Comparison of ENCODE assay signal across 19 cellular contexts in the genomic region with DNA sequence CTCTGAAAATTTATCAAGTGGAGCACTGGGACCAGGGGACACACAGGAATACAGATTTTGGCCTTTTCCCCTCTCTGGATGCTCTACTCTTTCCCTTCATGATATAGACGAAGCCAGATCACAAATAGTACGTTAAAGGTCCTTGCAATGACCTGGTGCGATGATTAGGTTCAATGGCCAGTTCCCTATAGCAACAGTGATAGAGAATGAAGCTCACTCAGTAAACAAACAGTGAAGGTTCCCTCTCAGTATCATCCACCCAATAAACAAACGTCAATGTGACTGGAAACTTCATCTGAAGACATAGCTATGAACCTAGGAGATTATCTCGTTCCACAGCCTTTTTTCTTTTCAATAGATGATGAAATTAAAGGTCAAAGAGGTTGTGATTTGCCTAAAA.
"Had no signal": no experiment of that assay in that cellular context is flagged by ENCODE, and none has a peak within 500 bp of the region (broad histone marks: within the 10 kb centered on the region; RNA-seq: fewer than 3 reads in every experiment).

No MANE protein-coding gene starts in this region.

- H3K4me3 Mint-ChIP-seq: activated CD4-positive, alpha-beta memory T cell treated with anti-CD3 and anti-CD28 coated beads for 36 hours; activated T-cell treated with anti-CD3 and anti-CD28 coated beads, Interleukin-2, amount 50 U/mL, for 72 hours; brain; natural killer cell treated with Interleukin-12 subunit alpha and Interleukin-12 subunit beta and Interleukin-15 and Interleukin-18, amount 100 ng/mL, for 72 hours; T-helper 17 cell had no signal

- H3K4me3 ChIP-seq: left ventricle myocardium inferior, upper lobe of left lung had no signal

- H3K9ac ChIP-seq: parathyroid adenoma had no signal

- H3K4me1 ChIP-seq: foreskin keratinocyte, left ventricle myocardium inferior, parathyroid adenoma, upper lobe of left lung had no signal

- H3K36me3 ChIP-seq: left ventricle myocardium inferior, upper lobe of left lung had no signal

- H3K27ac ChIP-seq: foreskin keratinocyte, left ventricle myocardium inferior, parathyroid adenoma, upper lobe of left lung had no signal

- H3K27me3 ChIP-seq: foreskin keratinocyte, upper lobe of left lung had no signal

- H3K36me3 Mint-ChIP-seq: activated CD4-positive, alpha-beta memory T cell treated with anti-CD3 and anti-CD28 coated beads for 36 hours had no signal

- H3K79me2 ChIP-seq: parathyroid adenoma had no signal

- H3K27me3 Mint-ChIP-seq: activated CD4-positive, alpha-beta memory T cell treated with anti-CD3 and anti-CD28 coated beads for 36 hours; brain; T-helper 17 cell had no signal

- DNase-seq: activated CD4-positive, alpha-beta memory T cell treated with anti-CD3 and anti-CD28 coated beads for 36 hours; activated CD4-positive, alpha-beta T cell treated with anti-CD3 and anti-CD28 coated beads for 48 hours; activated CD4-positive, CD25-positive, alpha-beta regulatory T cell; activated gamma-delta T cell; activated T-cell treated with anti-CD3 and anti-CD28 coated beads, Interleukin-2, amount 50 U/mL, for 72 hours; aorta; effector CD4-positive, alpha-beta T cell; foreskin keratinocyte; left ventricle myocardium inferior; midbrain; right cardiac atrium; stimulated activated CD4-positive, alpha-beta T cell treated with anti-CD3 and anti-CD28 coated beads, Interleukin-4, amount 100 ng/mL, for 24 hours; stimulated activated naive CD8-positive, alpha-beta T cell treated with anti-CD3 and anti-CD28 coated beads, Interleukin-15, Interleukin-2, amounts not matched to agents 100 U/mL and 50 U/mL, for 24 hours; T-helper 17 cell; upper lobe of left lung had no signal

- H2AFZ ChIP-seq: parathyroid adenoma had no signal

- ATAC-seq: activated naive CD4-positive, alpha-beta T cell treated with anti-CD3 and anti-CD28 coated beads, Interleukin-2, amount 50 U/mL, for 72 hours; activated T-cell treated with anti-CD3 and anti-CD28 coated beads, Interleukin-2, amount 50 U/mL, for 72 hours; foreskin keratinocyte; natural killer cell treated with Interleukin-12 subunit alpha and Interleukin-12 subunit beta and Interleukin-15 and Interleukin-18, amount 100 ng/mL, for 72 hours; right cardiac atrium; stimulated activated naive CD8-positive, alpha-beta T cell treated with anti-CD3 and anti-CD28 coated beads, Interleukin-15, Interleukin-2, amounts not matched to agents 100 U/mL and 50 U/mL, for 24 hours; T-helper 17 cell had no signal

- H3K27ac Mint-ChIP-seq: activated CD4-positive, alpha-beta memory T cell treated with anti-CD3 and anti-CD28 coated beads for 36 hours; activated naive CD4-positive, alpha-beta T cell treated with anti-CD3 and anti-CD28 coated beads, Interleukin-2, amount 50 U/mL, for 72 hours; activated T-cell treated with anti-CD3 and anti-CD28 coated beads, Interleukin-2, amount 50 U/mL, for 72 hours; natural killer cell treated with Interleukin-12 subunit alpha and Interleukin-12 subunit beta and Interleukin-15 and Interleukin-18, amount 100 ng/mL, for 72 hours; T-helper 17 cell had no signal

- H3K4me1 Mint-ChIP-seq: T-helper 17 cell had no signal
